31 cellular contexts compared by ENCODE assay signal in the genomic region with DNA sequence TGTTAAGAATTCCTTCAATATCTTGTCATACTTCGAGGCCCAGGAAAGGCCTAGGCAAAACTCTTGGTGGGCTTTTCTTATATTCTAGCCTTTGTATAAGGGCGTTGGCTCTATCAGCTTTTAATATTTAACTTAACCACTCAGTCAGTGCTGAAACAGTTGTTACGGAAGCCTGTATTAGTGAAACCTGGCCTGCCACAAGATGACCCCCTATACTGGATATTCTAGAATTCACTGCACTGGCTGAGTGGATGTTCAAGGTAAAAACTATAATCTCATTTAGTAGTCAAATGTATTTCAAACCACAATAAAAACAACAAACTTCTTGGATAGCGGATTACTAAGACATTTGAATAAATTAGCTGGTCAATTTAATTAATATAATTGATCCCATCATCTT.
DNase-seq lines count a peak whose midpoint lies in the region; ATAC-seq, FAIRE-seq and TF ChIP-seq lines count a peak whose summit lies in the region.
"Had no signal": no experiment of that assay in that cellular context is flagged by ENCODE, and none has a peak within 500 bp of the region (broad histone marks: within the 10 kb centered on the region; RNA-seq: fewer than 3 reads in every experiment).

No MANE protein-coding gene starts in this region.

- no peak overlapping the region for H3K9ac ChIP-seq in GM12878 (ENCODE audit: control insufficient read depth, insufficient read depth, low read length)
- H3K9ac ChIP-seq: GM23248, SK-N-SH had no signal

- H3K27ac Mint-ChIP-seq in naive thymus-derived CD8-positive, alpha-beta T cell: no peak overlapping the region
- H3K27ac Mint-ChIP-seq: activated CD4-positive, alpha-beta memory T cell treated with anti-CD3 and anti-CD28 coated beads, Interleukin-2, amount 10 ng/mL, durations not matched to agents 7 days and 5 days; activated naive CD4-positive, alpha-beta T cell treated with anti-CD3 and anti-CD28 coated beads, Interleukin-2, amount 10 ng/mL, durations not matched to agents 7 days and 5 days; B cell; CD4-positive, alpha-beta memory T cell; endodermal cell; memory B cell; T-helper 1 cell treated with Interleukin-12 subunit alpha and Interleukin-12 subunit beta and Interleukin-4 antibody, amounts not matched to agents 30 μg/mL and 1 μg/mL, for 36 hours had no signal

- intact Hi-C loops in GM12878 (cut with micrococcal nuclease; ENCODE audit: unreplicated experiment): no loop called here

- DNase-seq in GM12878 (ENCODE audit: low read depth, low spot score) (no peak), NCI-H82 treated with DMSO at 0.1 percent for 48 hours (lab: John Stamatoyannopoulos, UW; ENCODE audit: unreplicated experiment) (no peak)
- DNase-seq in naive thymus-derived CD8-positive, alpha-beta T cell: no peak
- DNase-seq: ACHN; activated CD4-positive, alpha-beta memory T cell treated with anti-CD3 and anti-CD28 coated beads, Interleukin-2, amount 10 ng/mL, durations not matched to agents 7 days and 5 days; activated CD4-positive, CD25-positive, alpha-beta regulatory T cell treated with anti-CD3 and anti-CD28 coated beads, Interleukin-2, amount 50 U/mL, for 72 hours; activated CD8-positive, alpha-beta memory T cell treated with anti-CD3 and anti-CD28 coated beads, Interleukin-2, amount 50 U/mL, for 4 hours; activated naive CD4-positive, alpha-beta T cell treated with anti-CD3 and anti-CD28 coated beads, Interleukin-2, amount 10 ng/mL, durations not matched to agents 7 days and 5 days; adrenal gland; CD4-positive, alpha-beta memory T cell; dermis blood vessel endothelial cell; endodermal cell; GM23248; KBM-7; NCI-H1105 treated with DMSO at 0.1 percent for 48 hours; NCI-H2029; NCI-H2227 treated with DMSO at 0.1 percent for 48 hours; NK-92 treated with Interleukin-12 subunit alpha and Interleukin-12 subunit beta, amount 100 ng/mL, for 24 hours; SK-N-SH; stimulated activated CD4-positive, alpha-beta T cell treated with anti-CD3 and anti-CD28 coated beads, Interleukin-4, amount 100 ng/mL, for 24 hours; thyroid gland; uterus had no signal

- no peak for TF ChIP-seq CTCF in GM12878 (IDR thresholded peaks at IDR 0.05 in 2 of 3, conservative IDR thresholded peaks at IDR 0.05 in 1 of 3; ENCODE audit: control insufficient read depth in 2 of 3, extremely low read depth in 1 of 3, insufficient read depth in 1 of 3, low read depth in 3 of 3, low read length in 3 of 3)

- no peaks in the 10 kb centered on the region for H3K9me3 ChIP-seq in GM12878 (replicated peaks; ENCODE audit: control insufficient read depth, insufficient read depth, low read length)
- H3K9me3 ChIP-seq: adrenal gland, SK-N-SH, thyroid gland, uterus had no signal

- no peak overlapping the region for H3K4me3 Mint-ChIP-seq in naive thymus-derived CD8-positive, alpha-beta T cell
- H3K4me3 Mint-ChIP-seq: activated CD4-positive, alpha-beta memory T cell treated with anti-CD3 and anti-CD28 coated beads, Interleukin-2, amount 10 ng/mL, durations not matched to agents 7 days and 5 days; activated naive CD4-positive, alpha-beta T cell treated with anti-CD3 and anti-CD28 coated beads, Interleukin-2, amount 10 ng/mL, durations not matched to agents 7 days and 5 days; B cell; CD4-positive, alpha-beta memory T cell; endodermal cell; memory B cell; T-helper 1 cell treated with Interleukin-12 subunit alpha and Interleukin-12 subunit beta and Interleukin-4 antibody, amounts not matched to agents 30 μg/mL and 1 μg/mL, for 36 hours had no signal

- H3K4me3 ChIP-seq in GM12878: no peak overlapping the region
- H3K4me3 ChIP-seq: adrenal gland, GM23248, thyroid gland, uterus had no signal

- no peak overlapping the region for H2AFZ ChIP-seq in GM12878 (ENCODE audit: control insufficient read depth, low read depth, low read length)
- H2AFZ ChIP-seq: GM23248 had no signal

- TF ChIP-seq POLR2A in GM12878 (IDR thresholded peaks at IDR 0.05; ENCODE audit: low read depth, low read length): no peak

- H3K9me3 Mint-ChIP-seq in naive thymus-derived CD8-positive, alpha-beta T cell: no peaks in the 10 kb centered on the region
- H3K9me3 Mint-ChIP-seq: activated CD4-positive, alpha-beta memory T cell treated with anti-CD3 and anti-CD28 coated beads, Interleukin-2, amount 10 ng/mL, durations not matched to agents 7 days and 5 days; activated naive CD4-positive, alpha-beta T cell treated with anti-CD3 and anti-CD28 coated beads, Interleukin-2, amount 10 ng/mL, durations not matched to agents 7 days and 5 days; CD4-positive, alpha-beta memory T cell; endodermal cell; memory B cell; T-helper 1 cell treated with Interleukin-12 subunit alpha and Interleukin-12 subunit beta and Interleukin-4 antibody, amounts not matched to agents 30 μg/mL and 1 μg/mL, for 36 hours had no signal

- H3K79me2 ChIP-seq in GM12878 (ENCODE audit: control insufficient read depth, insufficient read depth, low read length): no peaks in the 10 kb centered on the region

- H3K36me3 ChIP-seq in GM12878 (ENCODE audit: control insufficient read depth in 2 of 2, insufficient read depth in 2 of 2, low read length in 1 of 2): no peaks in the 10 kb centered on the region
- H3K36me3 ChIP-seq: adrenal gland, thyroid gland, uterus had no signal

- no peaks in the 10 kb centered on the region for H3K36me3 Mint-ChIP-seq in naive thymus-derived CD8-positive, alpha-beta T cell
- H3K36me3 Mint-ChIP-seq: activated naive CD4-positive, alpha-beta T cell treated with anti-CD3 and anti-CD28 coated beads, Interleukin-2, amount 10 ng/mL, durations not matched to agents 7 days and 5 days; CD4-positive, alpha-beta memory T cell; memory B cell had no signal

- SMC1A ChIA-PET in GM12878 (lab: Charles Lee; ENCODE audit: uncharacterized antibody, unreplicated experiment): no interaction called here

- no peaks in the 10 kb centered on the region for H3K4me1 Mint-ChIP-seq in naive thymus-derived CD8-positive, alpha-beta T cell
- H3K4me1 Mint-ChIP-seq: activated CD4-positive, alpha-beta memory T cell treated with anti-CD3 and anti-CD28 coated beads, Interleukin-2, amount 10 ng/mL, durations not matched to agents 7 days and 5 days; activated naive CD4-positive, alpha-beta T cell treated with anti-CD3 and anti-CD28 coated beads, Interleukin-2, amount 10 ng/mL, durations not matched to agents 7 days and 5 days; B cell; CD4-positive, alpha-beta memory T cell; memory B cell had no signal

- no peak for FAIRE-seq in GM12878 (lab: Jason Lieb, UNC)
- FAIRE-seq: islet of Langerhans had no signal

- RAD21 ChIA-PET in GM12878 (lab: Charles Lee; ENCODE audit: unreplicated experiment): no interaction called here

- CTCF ChIA-PET in GM12878 (lab: Yijun Ruan, JAX): interaction anchor here (0.7 to 4.5 kb wide), 2 partner anchors 8 to 35 kb away, joined by 3 to 22 read pairs; no protein-coding TSS in a partner anchor

- 36% methylated on average over 4 of the region's 4 CpGs for WGBS in GM12878 (ENCODE audit: insufficient coverage, insufficient replicate concordance, low lambda C conversion rate, missing lambda C conversion rate)

- ATAC-seq in GM18907 (IDR thresholded peaks at IDR 0.05; ENCODE audit: unreplicated experiment) (peak; percentile 73), GM21423 (IDR thresholded peaks at IDR 0.05; ENCODE audit: unreplicated experiment) (peak; percentile 51), HG03159 (IDR thresholded peaks at IDR 0.05; ENCODE audit: unreplicated experiment) (peak; percentile 47), GM12878 (peak; percentile 33; the same call in 1 of the 3 replicates), HG03378 (IDR thresholded peaks at IDR 0.05; ENCODE audit: unreplicated experiment) (no peak)
- ATAC-seq in naive thymus-derived CD8-positive, alpha-beta T cell: no peak
- ATAC-seq: left lobe of liver had no signal

- no peak overlapping the region for H3K27ac ChIP-seq in GM12878 (ENCODE audit: control insufficient read depth, insufficient read depth)
- H3K27ac ChIP-seq: adrenal gland, GM23248, thyroid gland, uterus had no signal

- in situ Hi-C loops in GM12878 (cut with MboI): no loop called here

- H3K4me1 ChIP-seq in GM12878 (ENCODE audit: control insufficient read depth, insufficient read depth, low read length): no peaks in the 10 kb centered on the region
- H3K4me1 ChIP-seq: adrenal gland, thyroid gland, uterus had no signal

- BruUV-seq in GM12878 (replicated peaks; lab: Mats Ljungman, UMichigan): no TSS peak

- no peak overlapping the region for H3K4me2 ChIP-seq in GM12878 (ENCODE audit: control insufficient read depth, insufficient read depth)
- H3K4me2 ChIP-seq: SK-N-SH had no signal

- H4K20me1 ChIP-seq in GM12878 (ENCODE audit: control insufficient read depth, insufficient read depth): no peaks in the 10 kb centered on the region

- H3K27me3 ChIP-seq in GM12878 (replicated peaks in 1 of 2; ENCODE audit: control insufficient read depth in 2 of 2, insufficient read depth in 2 of 2, low read length in 1 of 2): no peaks in the 10 kb centered on the region
- H3K27me3 ChIP-seq: adrenal gland, thyroid gland, uterus had no signal

- no peaks in the 10 kb centered on the region for H3K27me3 Mint-ChIP-seq in naive thymus-derived CD8-positive, alpha-beta T cell
- H3K27me3 Mint-ChIP-seq: activated naive CD4-positive, alpha-beta T cell treated with anti-CD3 and anti-CD28 coated beads, Interleukin-2, amount 10 ng/mL, durations not matched to agents 7 days and 5 days; CD4-positive, alpha-beta memory T cell had no signal

- TF ChIP-seq EP300 in GM12878 (IDR thresholded peaks at IDR 0.05; ENCODE audit: borderline replicate concordance in 1 of 2, control insufficient read depth in 1 of 2, low read depth in 2 of 2, low read length in 2 of 2): no peak

- TF ChIP-seq RAD21 in GM12878 (IDR thresholded peaks at IDR 0.05; ENCODE audit: insufficient read depth, low read depth, low read length): no peak

- POLR2A ChIA-PET in GM12878 (lab: Charles Lee): no interaction called here
- POLR2A ChIA-PET in naive thymus-derived CD8-positive, alpha-beta T cell (lab: Charles Lee): no interaction called here

TF ChIP-seq in GM12878, 131 proteins besides CTCF, POLR2A, EP300 and RAD21:
- TF ChIP-seq RUNX3 (IDR thresholded peaks at IDR 0.05; ENCODE audit: low read length): no peak
- TF ChIP-seq TAF1 (IDR thresholded peaks at IDR 0.05; ENCODE audit: borderline replicate concordance, low read depth, low read length): no peak
TF ChIP-seq in GM12878: peak in this region for 0.

Comparison
In these comparisons a context has a peak if more than half of its experiments do, and no peak if none do; other contexts are left out.
1. ATAC-seq: peak in GM18907 (single experiment), GM21423 (single experiment), HG03159 (single experiment) and GM12878 (single experiment); none in naive thymus-derived CD8-positive, alpha-beta T cell (0 of 2) and HG03378 (single experiment).